In the genomic region with DNA sequence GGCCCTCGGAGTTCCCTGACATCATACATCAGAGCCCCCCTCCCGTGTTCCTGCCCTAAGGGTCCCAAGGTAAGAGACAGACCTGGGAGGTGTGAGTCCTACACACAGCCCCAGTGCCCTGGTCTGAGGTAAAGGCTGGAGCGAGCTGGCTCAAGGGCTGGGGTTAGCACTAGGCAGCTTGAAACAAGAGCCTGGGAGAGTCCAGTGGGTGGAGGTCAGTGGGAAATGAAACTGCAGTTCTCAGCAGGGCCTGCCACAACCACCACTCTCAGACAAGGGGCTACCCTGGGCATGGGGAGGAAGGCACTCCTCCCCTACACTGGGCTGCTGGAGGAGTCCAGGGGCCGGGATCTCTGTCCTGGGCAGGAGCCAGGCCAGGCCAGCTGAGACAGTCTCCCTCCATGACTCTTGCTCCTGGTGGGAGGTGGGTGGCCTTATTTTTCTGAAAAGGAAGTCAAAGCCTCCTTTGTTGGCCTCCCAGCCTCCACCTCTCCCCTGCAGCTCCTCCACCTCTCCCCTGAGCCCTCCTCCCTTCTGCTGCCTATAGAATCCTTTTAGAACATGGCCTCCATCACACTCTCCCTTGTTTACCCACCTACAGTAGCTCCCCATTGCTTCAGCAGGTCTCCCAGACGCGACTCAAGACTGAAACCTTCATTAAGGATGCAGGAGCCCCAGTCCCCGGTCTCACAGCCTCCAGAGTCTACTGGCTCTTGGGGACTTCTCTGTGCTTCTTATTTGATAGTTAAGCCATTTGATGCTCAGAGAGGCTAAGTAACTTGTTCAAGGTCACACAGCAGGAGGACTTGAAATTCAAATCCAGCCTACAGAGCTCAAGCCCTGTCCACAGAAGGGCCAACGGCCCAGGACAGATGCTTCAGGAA, we compare ENCODE assay signal across 10 cellular contexts. TPM values are rescaled to one million over a fixed set of nuclear protein-coding genes. Genes with fewer than 3 reads are reported as not detected.
DNase-seq lines count a peak whose midpoint lies in the region; ATAC-seq and TF ChIP-seq lines count a peak whose summit lies in the region.
"Had no signal": no experiment of that assay in that cellular context is flagged by ENCODE, and none has a peak within 500 bp of the region (broad histone marks: within the 10 kb centered on the region; RNA-seq: fewer than 3 reads in every experiment).

No MANE protein-coding gene starts in this region.

- TF ChIP-seq CTCF in right lobe of liver (IDR thresholded peaks at IDR 0.05) = no peak
- no peak for TF ChIP-seq CTCF in foreskin fibroblast (IDR thresholded peaks at IDR 0.05; ENCODE audit: low read depth, low read length)

- H3K27ac Mint-ChIP-seq in activated CD8-positive, alpha-beta memory T cell treated with anti-CD3 and anti-CD28 coated beads, Interleukin-2, amount 10 ng/mL, durations not matched to agents 7 days and 5 days = peak overlapping the region; percentile 94
- peak overlapping the region; percentile 97 for H3K27ac Mint-ChIP-seq in activated T-helper 2 cell treated with anti-CD3 and anti-CD28 coated beads, Interferon-gamma antibody, Interleukin-2, Interleukin-4, amounts not matched to agents 10 μg/mL and 5 μg/mL and 100 μg/mL, durations not matched to agents 14 hours and 24 hours and 36 hours

- H3K9me3 ChIP-seq in right lobe of liver (no peaks in the 10 kb centered on the region), thymus (ENCODE audit: control insufficient read depth) (no peaks in the 10 kb centered on the region)
- H3K9me3 ChIP-seq: thyroid gland had no signal

- no peak overlapping the region for H3K4me3 ChIP-seq in right lobe of liver
- no peak overlapping the region for H3K4me3 ChIP-seq in thymus (ENCODE audit: low read length)
- no peak overlapping the region for H3K4me3 ChIP-seq in foreskin fibroblast (ENCODE audit: low read depth in 1 of 2, low read length in 2 of 2)
- H3K4me3 ChIP-seq: thyroid gland had no signal

- intact Hi-C loops in activated T-helper 2 cell treated with anti-CD3 and anti-CD28 coated beads, Interferon-gamma antibody, Interleukin-2, Interleukin-4, amounts not matched to agents 10 μg/mL and 5 μg/mL and 100 μg/mL, durations not matched to agents 14 hours and 24 hours and 36 hours (cut with micrococcal nuclease) = loop anchor here (5.0 kb wide), 2 partner anchors 75 to 470 kb away; no protein-coding TSS in a partner anchor
- intact Hi-C loops in right lobe of liver (cut with DNase I) = no loop called here

- H3K27me3 ChIP-seq in right lobe of liver = no peaks in the 10 kb centered on the region
- no peaks in the 10 kb centered on the region for H3K27me3 ChIP-seq in thymus (ENCODE audit: control insufficient read depth, insufficient read depth)
- H3K27me3 ChIP-seq: thyroid gland had no signal

- DNase-seq in activated CD8-positive, alpha-beta memory T cell treated with anti-CD3 and anti-CD28 coated beads, Interleukin-2, amount 10 ng/mL, durations not matched to agents 7 days and 5 days = no peak
- no peak for DNase-seq in activated CD8-positive, alpha-beta memory T cell treated with anti-CD3 and anti-CD28 coated beads, Interleukin-2, amount 50 U/mL, for 48 hours
- no peak for DNase-seq in activated T-helper 2 cell treated with anti-CD3 and anti-CD28 coated beads, Interferon-gamma antibody, Interleukin-2, Interleukin-4, amounts not matched to agents 10 μg/mL and 5 μg/mL and 100 μg/mL, durations not matched to agents 14 hours and 24 hours and 36 hours (ENCODE audit: low spot score)
- DNase-seq in right lobe of liver (peak; percentile 25 to 61 (median 41)), foreskin fibroblast (no peak), HuH-7 (ENCODE audit: low spot score) (no peak)
- DNase-seq: NCI-H446, thyroid gland had no signal

- H3K4me1 Mint-ChIP-seq in activated CD8-positive, alpha-beta memory T cell treated with anti-CD3 and anti-CD28 coated beads, Interleukin-2, amount 10 ng/mL, durations not matched to agents 7 days and 5 days = peaks cover 28% of the 10 kb centered on the region
- peaks cover 42% of the 10 kb centered on the region for H3K4me1 Mint-ChIP-seq in activated T-helper 2 cell treated with anti-CD3 and anti-CD28 coated beads, Interferon-gamma antibody, Interleukin-2, Interleukin-4, amounts not matched to agents 10 μg/mL and 5 μg/mL and 100 μg/mL, durations not matched to agents 14 hours and 24 hours and 36 hours (ENCODE audit: low read depth)

- CTCF ChIA-PET in activated CD8-positive, alpha-beta memory T cell treated with anti-CD3 and anti-CD28 coated beads, Interleukin-2, amount 10 ng/mL, durations not matched to agents 7 days and 5 days (lab: Charles Lee) = interaction anchor here (1.3 to 2.3 kb wide), 4 partner anchors 21 to 147 kb away, joined by 3 to 10 read pairs (median 4); a partner anchor contains a TSS

- ATAC-seq in activated CD8-positive, alpha-beta memory T cell treated with anti-CD3 and anti-CD28 coated beads, Interleukin-2, amount 10 ng/mL, durations not matched to agents 7 days and 5 days = no peak
- ATAC-seq in right lobe of liver = peak; percentile 49 to 79 (median 66)
- ATAC-seq in HG03095 (IDR thresholded peaks at IDR 0.05; ENCODE audit: unreplicated experiment) = no peak

- peaks cover under 1% of the 10 kb centered on the region for H3K27me3 Mint-ChIP-seq in activated CD8-positive, alpha-beta memory T cell treated with anti-CD3 and anti-CD28 coated beads, Interleukin-2, amount 10 ng/mL, durations not matched to agents 7 days and 5 days
- peaks cover 10% of the 10 kb centered on the region for H3K27me3 Mint-ChIP-seq in activated T-helper 2 cell treated with anti-CD3 and anti-CD28 coated beads, Interferon-gamma antibody, Interleukin-2, Interleukin-4, amounts not matched to agents 10 μg/mL and 5 μg/mL and 100 μg/mL, durations not matched to agents 14 hours and 24 hours and 36 hours (ENCODE audit: low read depth)

- H3K27ac ChIP-seq in right lobe of liver (peak overlapping the region in 1 of 3 donors; percentile 2), thymus (ENCODE audit: low read depth) (peak overlapping the region; percentile 98)

- H3K4me1 ChIP-seq in right lobe of liver (no peaks in the 10 kb centered on the region), thymus (ENCODE audit: control insufficient read depth, insufficient read depth, low read length) (peaks cover 47% of the 10 kb centered on the region)

- H3K36me3 Mint-ChIP-seq in activated CD8-positive, alpha-beta memory T cell treated with anti-CD3 and anti-CD28 coated beads, Interleukin-2, amount 10 ng/mL, durations not matched to agents 7 days and 5 days = no peaks in the 10 kb centered on the region
- no peaks in the 10 kb centered on the region for H3K36me3 Mint-ChIP-seq in activated T-helper 2 cell treated with anti-CD3 and anti-CD28 coated beads, Interferon-gamma antibody, Interleukin-2, Interleukin-4, amounts not matched to agents 10 μg/mL and 5 μg/mL and 100 μg/mL, durations not matched to agents 14 hours and 24 hours and 36 hours (ENCODE audit: low read depth)

- H3K9me3 Mint-ChIP-seq in activated CD8-positive, alpha-beta memory T cell treated with anti-CD3 and anti-CD28 coated beads, Interleukin-2, amount 10 ng/mL, durations not matched to agents 7 days and 5 days (ENCODE audit: low read depth) = no peaks in the 10 kb centered on the region
- H3K9me3 Mint-ChIP-seq in activated T-helper 2 cell treated with anti-CD3 and anti-CD28 coated beads, Interferon-gamma antibody, Interleukin-2, Interleukin-4, amounts not matched to agents 10 μg/mL and 5 μg/mL and 100 μg/mL, durations not matched to agents 14 hours and 24 hours and 36 hours = no peaks in the 10 kb centered on the region

- H3K4me3 Mint-ChIP-seq in activated CD8-positive, alpha-beta memory T cell treated with anti-CD3 and anti-CD28 coated beads, Interleukin-2, amount 10 ng/mL, durations not matched to agents 7 days and 5 days = no peak overlapping the region
- no peak overlapping the region for H3K4me3 Mint-ChIP-seq in activated T-helper 2 cell treated with anti-CD3 and anti-CD28 coated beads, Interferon-gamma antibody, Interleukin-2, Interleukin-4, amounts not matched to agents 10 μg/mL and 5 μg/mL and 100 μg/mL, durations not matched to agents 14 hours and 24 hours and 36 hours (ENCODE audit: low read depth)

- no peak for TF ChIP-seq POLR2A in right lobe of liver (IDR thresholded peaks at IDR 0.05)

- 86% methylated on average over 4 of the region's 8 CpGs for WGBS in right lobe of liver (ENCODE audit: insufficient coverage, low coverage, low lambda C conversion rate, missing lambda C conversion rate)
- WGBS in thymus = 90% methylated on average over 8 of the region's 8 CpGs

- H3K36me3 ChIP-seq in right lobe of liver (no peaks in the 10 kb centered on the region), thymus (ENCODE audit: control insufficient read depth, insufficient read depth) (no peaks in the 10 kb centered on the region)
- H3K36me3 ChIP-seq: thyroid gland had no signal

RNA-seq across cellular contexts. Expression of a gene that starts 21.5 kb away (rescaled TPM):
- total RNA-seq in activated CD8-positive, alpha-beta memory T cell treated with anti-CD3 and anti-CD28 coated beads, Interleukin-2, amount 10 ng/mL, durations not matched to agents 7 days and 5 days = 10 to 100 TPM; 52.7 to 71.5 TPM
- 79.2 and 80.4 TPM in 2 replicates for total RNA-seq in activated T-helper 2 cell treated with anti-CD3 and anti-CD28 coated beads, Interferon-gamma antibody, Interleukin-2, Interleukin-4, amounts not matched to agents 10 μg/mL and 5 μg/mL and 100 μg/mL, durations not matched to agents 14 hours and 24 hours and 36 hours
- total RNA-seq in right lobe of liver = 10 to 100 TPM in 5 of 6 experiments, 1 to 10 TPM in 1; 9.9 to 22.8 (median 12.3) TPM
- 14.2 TPM for polyA plus RNA-seq in thymus

Comparison
In these comparisons a context has a peak if more than half of its experiments do, and no peak if none do; other contexts are left out.
1. ATAC-seq: peak in right lobe of liver (4 of 4); none in activated CD8-positive, alpha-beta memory T cell treated with anti-CD3 and anti-CD28 coated beads, Interleukin-2, amount 10 ng/mL, durations not matched to agents 7 days and 5 days (single experiment) and HG03095 (single experiment).
2. DNase-seq: peak in right lobe of liver (3 of 3); none in activated CD8-positive, alpha-beta memory T cell treated with anti-CD3 and anti-CD28 coated beads, Interleukin-2, amount 10 ng/mL, durations not matched to agents 7 days and 5 days (single experiment), activated CD8-positive, alpha-beta memory T cell treated with anti-CD3 and anti-CD28 coated beads, Interleukin-2, amount 50 U/mL, for 48 hours (single experiment), activated T-helper 2 cell treated with anti-CD3 and anti-CD28 coated beads, Interferon-gamma antibody, Interleukin-2, Interleukin-4, amounts not matched to agents 10 μg/mL and 5 μg/mL and 100 μg/mL, durations not matched to agents 14 hours and 24 hours and 36 hours (single experiment), foreskin fibroblast (0 of 2) and HuH-7 (single experiment).